Comparison of ENCODE assay signal across 19 cellular contexts in the genomic region with DNA sequence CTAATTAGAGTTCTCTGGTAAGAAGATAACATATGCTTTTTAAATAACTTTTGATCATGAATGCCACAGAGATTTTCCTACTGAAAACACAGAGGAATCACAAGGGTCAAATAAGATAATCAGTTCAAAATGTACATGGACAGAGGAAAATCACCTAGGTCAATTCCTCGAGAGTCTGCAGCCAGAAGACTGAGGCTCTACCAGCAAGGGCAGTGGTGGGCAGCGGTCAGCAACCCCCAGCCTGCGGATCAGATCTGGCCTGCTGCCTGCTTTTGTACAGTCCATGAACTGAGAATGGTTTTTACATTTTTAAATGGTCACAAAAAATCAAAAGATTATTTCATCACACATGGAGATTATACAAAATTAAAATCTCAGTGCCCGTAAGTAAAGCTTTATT.
DNase-seq lines count a peak whose midpoint lies in the region; ATAC-seq and TF ChIP-seq lines count a peak whose summit lies in the region.
"Had no signal": no experiment of that assay in that cellular context is flagged by ENCODE, and none has a peak within 500 bp of the region (broad histone marks: within the 10 kb centered on the region; RNA-seq: fewer than 3 reads in every experiment).

No MANE protein-coding gene starts in this region.

- peak overlapping the region; percentile 53 for H3K27ac ChIP-seq in CD8-positive, alpha-beta T cell (ENCODE audit: low read depth, low read length)
- H3K27ac ChIP-seq in naive thymus-derived CD4-positive, alpha-beta T cell (ENCODE audit: low read depth, low read length), result peak overlapping the region; percentile 53
- H3K27ac ChIP-seq: hepatocyte had no signal

- peak overlapping the region; percentile 48 for H3K4me3 ChIP-seq in CD8-positive, alpha-beta T cell (ENCODE audit: low read depth, low read length)
- peak overlapping the region; percentile 63 for H3K4me3 ChIP-seq in naive thymus-derived CD4-positive, alpha-beta T cell (ENCODE audit: low read length)
- H3K4me3 ChIP-seq: hepatocyte, uterus had no signal

- H3K27me3 ChIP-seq in CD8-positive, alpha-beta T cell (ENCODE audit: insufficient read depth, low read length), result no peaks in the 10 kb centered on the region
- H3K27me3 ChIP-seq in naive thymus-derived CD4-positive, alpha-beta T cell (ENCODE audit: control insufficient read depth in 2 of 2, insufficient read depth in 2 of 2, low read length in 2 of 2), result no peaks in the 10 kb centered on the region
- H3K27me3 ChIP-seq: hepatocyte, uterus had no signal

- H3K27me3 Mint-ChIP-seq in activated CD4-positive, alpha-beta T cell treated with anti-CD3 and anti-CD28 coated beads, Interleukin-2, amount 10 ng/mL, durations not matched to agents 24 days and 14 days, result no peaks in the 10 kb centered on the region
- H3K27me3 Mint-ChIP-seq in CD8-positive, alpha-beta T cell (ENCODE audit: low read depth), result no peaks in the 10 kb centered on the region
- H3K27me3 Mint-ChIP-seq in activated T-helper 2 cell treated with anti-CD3 and anti-CD28 coated beads, Interferon-gamma antibody, Interleukin-2, Interleukin-4, amounts not matched to agents 10 μg/mL and 5 μg/mL and 100 μg/mL, durations not matched to agents 14 hours and 24 hours and 36 hours (ENCODE audit: low read depth), result no peaks in the 10 kb centered on the region
- no peaks in the 10 kb centered on the region for H3K27me3 Mint-ChIP-seq in naive thymus-derived CD4-positive, alpha-beta T cell
- no peaks in the 10 kb centered on the region for H3K27me3 Mint-ChIP-seq in mesothelial cell of epicardium (ENCODE audit: low read depth)
- H3K27me3 Mint-ChIP-seq: naive B cell, progenitor cell of endocrine pancreas had no signal

- TF ChIP-seq CTCF in CD8-positive, alpha-beta T cell (IDR thresholded peaks at IDR 0.05), result no peak
- no peak for TF ChIP-seq CTCF in mesothelial cell of epicardium (IDR thresholded peaks at IDR 0.05; ENCODE audit: unreplicated experiment)

- peak overlapping the region; percentile 85 for H3K27ac Mint-ChIP-seq in activated CD4-positive, alpha-beta T cell treated with anti-CD3 and anti-CD28 coated beads, Interleukin-2, amount 10 ng/mL, durations not matched to agents 24 days and 14 days
- peak overlapping the region; percentile 94 for H3K27ac Mint-ChIP-seq in CD8-positive, alpha-beta T cell
- peak overlapping the region; percentile 94 for H3K27ac Mint-ChIP-seq in activated T-helper 2 cell treated with anti-CD3 and anti-CD28 coated beads, Interferon-gamma antibody, Interleukin-2, Interleukin-4, amounts not matched to agents 10 μg/mL and 5 μg/mL and 100 μg/mL, durations not matched to agents 14 hours and 24 hours and 36 hours
- H3K27ac Mint-ChIP-seq in naive thymus-derived CD4-positive, alpha-beta T cell, result peak overlapping the region in 8 of 9 donors; percentile 46 to 91 (median 84)
- no peak overlapping the region for H3K27ac Mint-ChIP-seq in mesothelial cell of epicardium

- H3K4me1 ChIP-seq in CD8-positive, alpha-beta T cell (ENCODE audit: insufficient read depth, low read length), result peaks cover 55% of the 10 kb centered on the region
- peaks cover 66 to 69% of the 10 kb centered on the region in 2 donors for H3K4me1 ChIP-seq in naive thymus-derived CD4-positive, alpha-beta T cell (ENCODE audit: control insufficient read depth in 2 of 2, insufficient read depth in 2 of 2, low read length in 2 of 2)
- H3K4me1 ChIP-seq: uterus had no signal

- POLR2A ChIA-PET in CD8-positive, alpha-beta T cell (lab: Charles Lee), result interaction anchor here (0.6 to 2.9 kb wide), 7 partner anchors 9 to 234 kb away, joined by 3 to 15 read pairs (median 3); no protein-coding TSS in a partner anchor
- POLR2A ChIA-PET in naive thymus-derived CD4-positive, alpha-beta T cell (lab: Charles Lee), result interaction anchor here (0.8 to 0.9 kb wide), 2 partner anchors 9 to 11 kb away, joined by 3 read pairs; no protein-coding TSS in a partner anchor

- peaks cover 52% of the 10 kb centered on the region for H3K36me3 Mint-ChIP-seq in activated CD4-positive, alpha-beta T cell treated with anti-CD3 and anti-CD28 coated beads, Interleukin-2, amount 10 ng/mL, durations not matched to agents 24 days and 14 days (ENCODE audit: low read depth)
- peaks cover 34% of the 10 kb centered on the region for H3K36me3 Mint-ChIP-seq in CD8-positive, alpha-beta T cell
- H3K36me3 Mint-ChIP-seq in activated T-helper 2 cell treated with anti-CD3 and anti-CD28 coated beads, Interferon-gamma antibody, Interleukin-2, Interleukin-4, amounts not matched to agents 10 μg/mL and 5 μg/mL and 100 μg/mL, durations not matched to agents 14 hours and 24 hours and 36 hours (ENCODE audit: low read depth), result peaks cover 69% of the 10 kb centered on the region
- peaks cover 0 to 11% (median 7%) of the 10 kb centered on the region in 5 donors for H3K36me3 Mint-ChIP-seq in naive thymus-derived CD4-positive, alpha-beta T cell
- no peaks in the 10 kb centered on the region for H3K36me3 Mint-ChIP-seq in mesothelial cell of epicardium
- H3K36me3 Mint-ChIP-seq: naive B cell had no signal

- no peaks in the 10 kb centered on the region for H3K9me3 ChIP-seq in CD8-positive, alpha-beta T cell (ENCODE audit: low read length)
- no peaks in the 10 kb centered on the region for H3K9me3 ChIP-seq in naive thymus-derived CD4-positive, alpha-beta T cell (ENCODE audit: control insufficient read depth in 2 of 3, low read length in 3 of 3)
- H3K9me3 ChIP-seq: uterus had no signal

- no peak for DNase-seq in activated CD4-positive, alpha-beta T cell treated with anti-CD3 and anti-CD28 coated beads, Interleukin-2, amount 10 ng/mL, durations not matched to agents 24 days and 14 days
- DNase-seq in activated CD4-positive, alpha-beta T cell treated with anti-CD3 and anti-CD28 coated beads, Interleukin-2, amount 50 U/mL, for 1 hour, result no peak
- no peak for DNase-seq in CD8-positive, alpha-beta T cell
- DNase-seq in activated T-helper 2 cell treated with anti-CD3 and anti-CD28 coated beads, Interferon-gamma antibody, Interleukin-2, Interleukin-4, amounts not matched to agents 10 μg/mL and 5 μg/mL and 100 μg/mL, durations not matched to agents 14 hours and 24 hours and 36 hours (ENCODE audit: low spot score), result no peak
- no peak for DNase-seq in naive thymus-derived CD4-positive, alpha-beta T cell
- DNase-seq in HuH-7 (ENCODE audit: low spot score) (no peak), mesothelial cell of epicardium (ENCODE audit: low spot score in 2 of 2, unreplicated experiment in 2 of 2) (no peak)
- DNase-seq: GF-D8, kidney, mammary epithelial cell, naive B cell, NCI-H2107, NCI-H526, Right ventricle myocardium superior, SW 1271, uterus had no signal

- intact Hi-C loops in activated CD4-positive, alpha-beta T cell treated with anti-CD3 and anti-CD28 coated beads, Interleukin-2, amount 10 ng/mL, durations not matched to agents 24 days and 14 days (cut with micrococcal nuclease), result loop anchor here (2.0 kb wide), 2 partner anchors 13 to 29 kb away; no protein-coding TSS in a partner anchor
- intact Hi-C loops in CD8-positive, alpha-beta T cell (cut with DNase I, micrococcal nuclease), result loop anchor here (2.0 to 5.0 kb wide), 5 partner anchors 15 to 72 kb away; no protein-coding TSS in a partner anchor
- intact Hi-C loops in activated T-helper 2 cell treated with anti-CD3 and anti-CD28 coated beads, Interferon-gamma antibody, Interleukin-2, Interleukin-4, amounts not matched to agents 10 μg/mL and 5 μg/mL and 100 μg/mL, durations not matched to agents 14 hours and 24 hours and 36 hours (cut with micrococcal nuclease), result loop anchor here (2.0 kb wide), 2 partner anchors 17 to 33 kb away; no protein-coding TSS in a partner anchor
- intact Hi-C loops in naive thymus-derived CD4-positive, alpha-beta T cell (cut with micrococcal nuclease), result loop anchor here (1.0 to 2.0 kb wide), 4 partner anchors 19 to 43 kb away; no protein-coding TSS in a partner anchor

- no peak for ATAC-seq in CD8-positive, alpha-beta T cell
- no peak for ATAC-seq in naive thymus-derived CD4-positive, alpha-beta T cell
- ATAC-seq in GM19397 (IDR thresholded peaks at IDR 0.05; ENCODE audit: unreplicated experiment), result no peak

- H3K9me3 Mint-ChIP-seq in activated CD4-positive, alpha-beta T cell treated with anti-CD3 and anti-CD28 coated beads, Interleukin-2, amount 10 ng/mL, durations not matched to agents 24 days and 14 days, result no peaks in the 10 kb centered on the region
- no peaks in the 10 kb centered on the region for H3K9me3 Mint-ChIP-seq in CD8-positive, alpha-beta T cell
- H3K9me3 Mint-ChIP-seq in activated T-helper 2 cell treated with anti-CD3 and anti-CD28 coated beads, Interferon-gamma antibody, Interleukin-2, Interleukin-4, amounts not matched to agents 10 μg/mL and 5 μg/mL and 100 μg/mL, durations not matched to agents 14 hours and 24 hours and 36 hours, result no peaks in the 10 kb centered on the region
- H3K9me3 Mint-ChIP-seq in naive thymus-derived CD4-positive, alpha-beta T cell, result no peaks in the 10 kb centered on the region
- no peaks in the 10 kb centered on the region for H3K9me3 Mint-ChIP-seq in mesothelial cell of epicardium
- H3K9me3 Mint-ChIP-seq: naive B cell had no signal

- H3K36me3 ChIP-seq in CD8-positive, alpha-beta T cell (ENCODE audit: insufficient read depth, low read length), result no peaks in the 10 kb centered on the region
- no peaks in the 10 kb centered on the region for H3K36me3 ChIP-seq in naive thymus-derived CD4-positive, alpha-beta T cell (ENCODE audit: control insufficient read depth in 2 of 3, insufficient read depth in 3 of 3, low read length in 3 of 3)
- H3K36me3 ChIP-seq: uterus had no signal

- CTCF ChIA-PET in CD8-positive, alpha-beta T cell (lab: Charles Lee), result interaction anchor here (1.0 to 1.6 kb wide), 2 partner anchors 74 to 216 kb away, joined by 3 to 4 read pairs; no protein-coding TSS in a partner anchor
- CTCF ChIA-PET in naive thymus-derived CD4-positive, alpha-beta T cell (lab: Charles Lee), result no interaction called here

- peak overlapping the region; percentile 45 for H3K4me3 Mint-ChIP-seq in activated CD4-positive, alpha-beta T cell treated with anti-CD3 and anti-CD28 coated beads, Interleukin-2, amount 10 ng/mL, durations not matched to agents 24 days and 14 days
- peak overlapping the region; percentile 85 for H3K4me3 Mint-ChIP-seq in CD8-positive, alpha-beta T cell
- peak overlapping the region; percentile 63 for H3K4me3 Mint-ChIP-seq in activated T-helper 2 cell treated with anti-CD3 and anti-CD28 coated beads, Interferon-gamma antibody, Interleukin-2, Interleukin-4, amounts not matched to agents 10 μg/mL and 5 μg/mL and 100 μg/mL, durations not matched to agents 14 hours and 24 hours and 36 hours (ENCODE audit: low read depth)
- H3K4me3 Mint-ChIP-seq in naive thymus-derived CD4-positive, alpha-beta T cell, result peak overlapping the region in 9 of 10 donors; percentile 51 to 79 (median 67)
- no peak overlapping the region for H3K4me3 Mint-ChIP-seq in mesothelial cell of epicardium
- H3K4me3 Mint-ChIP-seq: naive B cell had no signal

- peaks cover 69% of the 10 kb centered on the region for H3K4me1 Mint-ChIP-seq in activated CD4-positive, alpha-beta T cell treated with anti-CD3 and anti-CD28 coated beads, Interleukin-2, amount 10 ng/mL, durations not matched to agents 24 days and 14 days
- H3K4me1 Mint-ChIP-seq in CD8-positive, alpha-beta T cell (ENCODE audit: low read depth), result peaks cover 77% of the 10 kb centered on the region
- peaks cover 76% of the 10 kb centered on the region for H3K4me1 Mint-ChIP-seq in activated T-helper 2 cell treated with anti-CD3 and anti-CD28 coated beads, Interferon-gamma antibody, Interleukin-2, Interleukin-4, amounts not matched to agents 10 μg/mL and 5 μg/mL and 100 μg/mL, durations not matched to agents 14 hours and 24 hours and 36 hours (ENCODE audit: low read depth)
- peaks cover 11 to 73% (median 15%) of the 10 kb centered on the region in 7 donors for H3K4me1 Mint-ChIP-seq in naive thymus-derived CD4-positive, alpha-beta T cell
- H3K4me1 Mint-ChIP-seq in mesothelial cell of epicardium, result peaks cover 7% of the 10 kb centered on the region
